In genomic region chr6:39302669-39303424, GRCh38 we compare ENCODE assay signal across 8 cellular contexts. TPM values are rescaled to one million over a fixed set of nuclear protein-coding genes. Genes with fewer than 3 reads are reported as not detected.
A peak's percentile ranks its signal among the peaks of the same experiment; 100 is the strongest.
DNase-seq lines count a peak whose midpoint lies in the region; ATAC-seq and TF ChIP-seq lines count a peak whose summit lies in the region.

No MANE protein-coding gene starts in this region.

- no TSS peak for BruUV-seq in Calu3 (replicated peaks; lab: Mats Ljungman, UMichigan)

- peaks cover 9% of the 10 kb centered on the region for H3K4me1 Mint-ChIP-seq in Calu3 (ENCODE audit: low read depth, unreplicated experiment)

- no peaks in the 10 kb centered on the region for H3K36me3 Mint-ChIP-seq in Calu3 (ENCODE audit: insufficient read depth, unreplicated experiment)

- H3K4me3 ChIP-seq in ovary: no peak overlapping the region
- no peak overlapping the region for H3K4me3 ChIP-seq in testis

- peak; percentile 96 for TF ChIP-seq CTCF in Calu3 (IDR thresholded peaks at IDR 0.05; ENCODE audit: unreplicated experiment)
- TF ChIP-seq CTCF in ovary (IDR thresholded peaks at IDR 0.05): peak; percentile 71 to 84 (median 78)
- TF ChIP-seq CTCF in testis (IDR thresholded peaks at IDR 0.05): peak; percentile 55 to 80 (median 72)

- H3K27ac ChIP-seq in ovary: no peak overlapping the region
- H3K27ac ChIP-seq in testis: no peak overlapping the region

- in situ Hi-C loops in SK-MEL-5 (cut with HindIII; ENCODE audit: low pct_unique_long_range_greater_than_20kb, low sequenced_read_pairs): no loop called here

- intact Hi-C loops in Calu3 (cut with micrococcal nuclease; ENCODE audit: unreplicated experiment): loop anchor here (1.0 kb wide), 2 partner anchors 74 to 137 kb away; partner anchors contain the start of gene KCNK5
- intact Hi-C loops in ovary (cut with DNase I): loop anchor here in 2 of 4 donors (2.0 to 10.0 kb wide), 3 partner anchors 136 to 428 kb away; no protein-coding TSS in a partner anchor
- intact Hi-C loops in testis (cut with DNase I; ENCODE audit: low total_unique reads): loop anchor here (5.0 kb wide), 1 partner anchor 136 kb away; no protein-coding TSS in a partner anchor

- H3K27me3 Mint-ChIP-seq in Calu3 (ENCODE audit: unreplicated experiment): peaks cover 42% of the 10 kb centered on the region

- DNase-seq in Calu3 (peak; percentile 96), LoVo (ENCODE audit: low spot score) (peak; percentile 83), SK-MEL-5 (ENCODE audit: low read depth, low spot score) (peak; percentile 78), globus pallidus (ENCODE audit: low spot score) (peak; percentile 58), ovary (peak; percentile 69 to 84 (median 83)), testis (peak; percentile 87)
- DNase-seq in activated naive CD4-positive, alpha-beta T cell (lab: John Stamatoyannopoulos, UW): peak; percentile 67 to 83 (median 78)

- CTCF ChIA-PET in Calu3 (lab: Charles Lee): interaction anchor here (0.6 to 2.9 kb wide), 18 partner anchors 11 to 329 kb away, joined by 3 to 31 read pairs (median 4); partner anchors contain the start of gene KCNK5

- no peaks in the 10 kb centered on the region for H3K27me3 ChIP-seq in ovary
- no peaks in the 10 kb centered on the region for H3K27me3 ChIP-seq in testis

- H3K4me3 Mint-ChIP-seq in Calu3 (ENCODE audit: low read depth, unreplicated experiment): no peak overlapping the region

- H3K9me3 ChIP-seq in ovary: no peaks in the 10 kb centered on the region
- no peaks in the 10 kb centered on the region for H3K9me3 ChIP-seq in testis

- 5 to 9% (median 6%) methylated on average over 11 of the region's 11 CpGs for WGBS in ovary, 3 donors
- WGBS in testis, 2 donors: 28 to 33% methylated on average over 11 of the region's 11 CpGs

- H3K27ac Mint-ChIP-seq in Calu3 (ENCODE audit: unreplicated experiment): no peak overlapping the region

- peak; percentile 87 for ATAC-seq in GM21529 (IDR thresholded peaks at IDR 0.05; ENCODE audit: unreplicated experiment)

- H3K4me1 ChIP-seq in ovary (ENCODE audit: insufficient read depth) (no peaks in the 10 kb centered on the region), testis (no peaks in the 10 kb centered on the region)

- H3K36me3 ChIP-seq in ovary: no peaks in the 10 kb centered on the region
- no peaks in the 10 kb centered on the region for H3K36me3 ChIP-seq in testis (ENCODE audit: low read depth, missing control alignments)

- H3K9me3 Mint-ChIP-seq in Calu3 (ENCODE audit: low read depth, unreplicated experiment): no peaks in the 10 kb centered on the region

- TF ChIP-seq EP300 in ovary (IDR thresholded peaks at IDR 0.05): no peak

- TF ChIP-seq POLR2A in ovary (IDR thresholded peaks at IDR 0.05) (no peak), testis (IDR thresholded peaks at IDR 0.05) (no peak)

RNA-seq across cellular contexts. Expression of gene KCNK17, which starts 11.4 kb away (rescaled TPM):
- total RNA-seq in Calu3 (2022): not detected in 2 replicates
- not detected in 2 replicates for total RNA-seq in SK-MEL-5 (2014; rRNA removed; shearing (Covaris generic))
- not detected in 2 replicates for polyA plus RNA-seq in SK-MEL-5 (2015; cell fraction: cytosol; rRNA removed)
- not detected in 2 replicates for polyA plus RNA-seq in SK-MEL-5 (2015; cell fraction: nucleus; rRNA removed)
- under 1 TPM in 2 of 7 donors, not detected in 5; 0.13 to 0.57 TPM for total RNA-seq in ovary
- 1 to 10 TPM in 1 of 2 donors, under 1 TPM in 1; 0.08 to 1.0 TPM for polyA plus RNA-seq in ovary
- total RNA-seq in testis: under 1 TPM; 0.37 to 0.47 TPM
- 0.32 TPM for polyA plus RNA-seq in testis (ENCODE audit: insufficient read depth, low read depth, low replicate concordance)

RNA-seq across cellular contexts. Expression of gene KCNK16, which starts 19.7 kb away (rescaled TPM):
- total RNA-seq in Calu3 (2022): not detected in 2 replicates
- total RNA-seq in SK-MEL-5 (2014; rRNA removed; shearing (Covaris generic)): not detected in 2 replicates
- polyA plus RNA-seq in SK-MEL-5 (2015; cell fraction: cytosol; rRNA removed): not detected in 2 replicates
- not detected in 2 replicates for polyA plus RNA-seq in SK-MEL-5 (2015; cell fraction: nucleus; rRNA removed)
- total RNA-seq in ovary: not detected
- not detected for polyA plus RNA-seq in ovary
- total RNA-seq in testis: not detected
- not detected for polyA plus RNA-seq in testis (ENCODE audit: insufficient read depth, low read depth, low replicate concordance)
